ENCODE assay signal across 31 cellular contexts in the genomic region with DNA sequence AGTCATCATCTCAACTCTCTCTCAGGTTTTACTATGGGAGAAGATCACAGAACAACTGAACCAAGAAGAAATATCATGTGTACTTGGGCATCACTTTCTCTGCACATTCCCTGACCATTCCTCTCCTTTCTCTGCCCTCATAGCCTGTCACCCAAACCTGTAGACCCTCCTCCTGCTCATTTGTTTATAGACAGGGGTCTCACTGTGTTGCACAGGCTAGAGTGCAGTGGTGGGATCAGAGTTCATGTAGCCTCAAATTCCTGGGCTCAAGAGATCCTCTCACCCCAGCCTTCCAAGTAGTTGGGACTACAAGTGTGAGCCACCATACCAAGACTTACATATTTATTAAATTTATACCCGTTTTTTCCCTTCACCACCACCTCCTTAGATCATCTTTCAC.
A peak's percentile ranks its signal among the peaks of the same experiment; 100 is the strongest.
DNase-seq lines count a peak whose midpoint lies in the region; ATAC-seq, FAIRE-seq and TF ChIP-seq lines count a peak whose summit lies in the region.
"Had no signal": no experiment of that assay in that cellular context is flagged by ENCODE, and none has a peak within 500 bp of the region (broad histone marks: within the 10 kb centered on the region; RNA-seq: fewer than 3 reads in every experiment).

No MANE protein-coding gene starts in this region.

- H2AFZ ChIP-seq in HepG2 (ENCODE audit: low read length): no peak overlapping the region
- H2AFZ ChIP-seq in trophoblast cell (ENCODE audit: insufficient read depth, low read length, poor library complexity): no peak overlapping the region

- H3K9me3 ChIP-seq in HepG2 (ENCODE audit: low read length): no peaks in the 10 kb centered on the region
- no peaks in the 10 kb centered on the region for H3K9me3 ChIP-seq in right lobe of liver
- H3K9me3 ChIP-seq in trophoblast cell (ENCODE audit: insufficient read depth, low read depth, low read length): no peaks in the 10 kb centered on the region
- H3K9me3 ChIP-seq: A549; BE2C; BLaER1; BLaER1 treated with 17β-estradiol and CSF1 and Interleukin-3, amounts not matched to agents 10 nM and 100 nM; Caco-2 had no signal

- ATAC-seq in HepG2: no peak
- no peak for ATAC-seq in right lobe of liver
- ATAC-seq: A549; CD8-positive, alpha-beta T cell had no signal

- H3K79me1 ChIP-seq in trophoblast cell (ENCODE audit: low read length): no peaks in the 10 kb centered on the region

- intact Hi-C loops in HepG2 (cut with micrococcal nuclease; ENCODE audit: unreplicated experiment) (no loop called here), right lobe of liver (cut with DNase I) (no loop called here)

- peaks cover 0 to 2% of the 10 kb centered on the region in 2 experiments; a peak in 2 of 5 replicates for H3K36me3 ChIP-seq in HepG2 (replicated peaks in 1 of 2; ENCODE audit: control insufficient read depth in 1 of 2, insufficient read depth in 2 of 2, low read length in 2 of 2)
- H3K36me3 ChIP-seq in right lobe of liver: no peaks in the 10 kb centered on the region
- no peaks in the 10 kb centered on the region for H3K36me3 ChIP-seq in trophoblast cell (ENCODE audit: control insufficient read depth in 1 of 2, insufficient read depth in 2 of 2, low read length in 2 of 2)
- H3K36me3 ChIP-seq: BE2C; BLaER1; BLaER1 treated with 17β-estradiol and CSF1 and Interleukin-3, amounts not matched to agents 10 nM and 100 nM had no signal

- TF ChIP-seq CTCF in HepG2 (CRISPR knock-in tag; IDR thresholded peaks at IDR 0.05): no peak
- TF ChIP-seq CTCF in right lobe of liver (IDR thresholded peaks at IDR 0.05): no peak

- H3K23ac ChIP-seq in trophoblast cell (ENCODE audit: low read length): no peak overlapping the region

- H3K27me3 ChIP-seq in HepG2 (ENCODE audit: control insufficient read depth in 1 of 2, insufficient read depth in 2 of 2, low read length in 2 of 2) (no peaks in the 10 kb centered on the region), right lobe of liver (no peaks in the 10 kb centered on the region), trophoblast cell (ENCODE audit: insufficient read depth, low read length) (no peaks in the 10 kb centered on the region)
- H3K27me3 ChIP-seq: BE2C; BLaER1; BLaER1 treated with 17β-estradiol and CSF1 and Interleukin-3, amounts not matched to agents 10 nM and 100 nM had no signal

- no peak overlapping the region for H2AK5ac ChIP-seq in trophoblast cell (ENCODE audit: low read length)

- peaks cover 24% of the 10 kb centered on the region for H3K4me1 ChIP-seq in HepG2 (ENCODE audit: insufficient read depth, low read length)
- H3K4me1 ChIP-seq in right lobe of liver: no peaks in the 10 kb centered on the region
- H3K4me1 ChIP-seq in trophoblast cell (ENCODE audit: control insufficient read depth in 1 of 2, insufficient read depth in 2 of 2, low read length in 2 of 2): peaks cover 0 to 2% of the 10 kb centered on the region in 2 experiments
- H3K4me1 ChIP-seq: A549; BLaER1; BLaER1 treated with 17β-estradiol and CSF1 and Interleukin-3, amounts not matched to agents 10 nM and 100 nM; Caco-2 had no signal

- no peak overlapping the region for H3K4me2 ChIP-seq in HepG2 (ENCODE audit: low read depth, low read length)
- H3K4me2 ChIP-seq in trophoblast cell (ENCODE audit: low read length): no peak overlapping the region
- H3K4me2 ChIP-seq: A549; BLaER1; BLaER1 treated with 17β-estradiol and CSF1 and Interleukin-3, amounts not matched to agents 10 nM and 100 nM had no signal

- POLR2A ChIA-PET in HepG2 (lab: Yijun Ruan, JAX): no interaction called here

- H3K9ac ChIP-seq in HepG2 (ENCODE audit: insufficient read depth, low read depth, low read length): no peak overlapping the region
- H3K9ac ChIP-seq in trophoblast cell (ENCODE audit: low read length): peak overlapping the region; percentile 27
- H3K9ac ChIP-seq: BLaER1; BLaER1 treated with 17β-estradiol and CSF1 and Interleukin-3, amounts not matched to agents 10 nM and 100 nM had no signal

- 33% methylated on average over 1 of the region's 1 CpG for WGBS in HepG2 (ENCODE audit: low lambda C conversion rate)
- WGBS in right lobe of liver (ENCODE audit: insufficient coverage, low coverage, low lambda C conversion rate, missing lambda C conversion rate): 60% methylated on average over 1 of the region's 1 CpG
- no CpG with 5 or more reads among the region's 1 CpG for WGBS in trophoblast cell (ENCODE audit: extremely low coverage, insufficient coverage, insufficient read length)

- no TSS peak for BruUV-seq in HepG2 (replicated peaks; lab: Mats Ljungman, UMichigan)

- no peak overlapping the region for H2BK120ac ChIP-seq in trophoblast cell (ENCODE audit: insufficient read depth, low read length, poor library complexity)

- TF ChIP-seq EP300 in HepG2 (IDR thresholded peaks at IDR 0.05; ENCODE audit: low read depth in 2 of 2, low read length in 2 of 2): no peak
- no peak for TF ChIP-seq EP300 in HepG2 (CRISPR knock-in tag; IDR thresholded peaks at IDR 0.05; ENCODE audit: borderline replicate concordance)

- H3K18ac ChIP-seq in trophoblast cell (ENCODE audit: low read length): no peak overlapping the region

- H4K12ac ChIP-seq in trophoblast cell (ENCODE audit: low read depth, low read length): no peak overlapping the region

- no peak overlapping the region for H4K91ac ChIP-seq in trophoblast cell (ENCODE audit: low read depth, low read length)

- in situ Hi-C loops in HepG2 (cut with HindIII; ENCODE audit: extremely low pct_ligation_motif_present, low pct_unique_long_range_greater_than_20kb): no loop called here

- H3K27ac ChIP-seq in HepG2 (ENCODE audit: extremely low read length, insufficient read depth, low read length) (no peak overlapping the region), right lobe of liver (no peak overlapping the region), trophoblast cell (ENCODE audit: low read depth, low read length) (no peak overlapping the region)
- H3K27ac ChIP-seq: 22Rv1; A549; BLaER1; BLaER1 treated with 17β-estradiol and CSF1 and Interleukin-3, amounts not matched to agents 10 nM and 100 nM; C4-2B had no signal

- CTCF ChIA-PET in HepG2 (lab: Yijun Ruan, JAX; ENCODE audit: low intra/inter-chr PET ratio, low total read pairs): no interaction called here

- FAIRE-seq in HepG2 (lab: Jason Lieb, UNC): no peak
- FAIRE-seq: A204.1, A549, D721Med had no signal

- TF ChIP-seq RAD21 in HepG2 (CRISPR knock-in tag; IDR thresholded peaks at IDR 0.05): no peak

- H3K14ac ChIP-seq in trophoblast cell (ENCODE audit: low read length): no peak overlapping the region

- no peak overlapping the region for H2BK5ac ChIP-seq in trophoblast cell (ENCODE audit: low read depth, low read length, poor library complexity)

- no peaks in the 10 kb centered on the region for H4K20me1 ChIP-seq in HepG2 (ENCODE audit: insufficient read depth, low read length)
- H4K20me1 ChIP-seq: BLaER1; BLaER1 treated with 17β-estradiol and CSF1 and Interleukin-3, amounts not matched to agents 10 nM and 100 nM had no signal

- DNase-seq in HepG2 (ENCODE audit: low spot score): no peak
- DNase-seq in right lobe of liver: no peak
- DNase-seq in trophoblast cell: no peak
- no peak for DNase-seq in NCI-H69 (lab: John Stamatoyannopoulos, UW)
- DNase-seq: 8988T; ACHN; AML-193; BE2C; C1 segment of cervical spinal cord; Caco-2; Calu3; CD4-positive, alpha-beta memory T cell; CD4-positive, alpha-beta T cell; CD4-positive, CD25-positive, alpha-beta regulatory T cell; CD8-positive, alpha-beta memory T cell; CD8-positive, alpha-beta T cell; COR-L47; DMS 273 treated with DMSO at 0.1 percent for 48 hours; DMS153; DMS53; DMS79; DMS79 treated with DMSO at 0.1 percent for 48 hours; DND-41; EL had no signal

- H4K8ac ChIP-seq in trophoblast cell (ENCODE audit: low read depth, low read length): no peak overlapping the region

- H3K4me3 ChIP-seq in HepG2 (replicated peaks in 1 of 3; ENCODE audit: insufficient read depth in 1 of 3, low read depth in 2 of 3, low read length in 3 of 3) (no peak overlapping the region), right lobe of liver (no peak overlapping the region), trophoblast cell (ENCODE audit: low read depth, low read length) (no peak overlapping the region)
- H3K4me3 ChIP-seq: A549; BLaER1; BLaER1 treated with 17β-estradiol and CSF1 and Interleukin-3, amounts not matched to agents 10 nM and 100 nM had no signal

- TF ChIP-seq POLR2A in HepG2 (IDR thresholded peaks at IDR 0.05; ENCODE audit: insufficient read depth in 1 of 2, low read depth in 2 of 2, low read length in 2 of 2): no peak
- no peak for TF ChIP-seq POLR2A in right lobe of liver (IDR thresholded peaks at IDR 0.05)

- no peak overlapping the region for H2BK12ac ChIP-seq in trophoblast cell (ENCODE audit: low read length)

- H3K79me2 ChIP-seq in HepG2 (ENCODE audit: insufficient read depth, low read length) (no peaks in the 10 kb centered on the region), trophoblast cell (ENCODE audit: control insufficient read depth, insufficient read depth, low read length, poor library complexity) (no peaks in the 10 kb centered on the region)

- H3K4ac ChIP-seq in trophoblast cell (ENCODE audit: low read depth, low read length): no peak overlapping the region

TF ChIP-seq in HepG2, 621 proteins besides CTCF, POLR2A, EP300 and RAD21 (continues in another document):
- TF ChIP-seq HNF4A (CRISPR knock-in tag; IDR thresholded peaks at IDR 0.05) (peak; percentile 11; the same call in 1 of the 2 replicates), GPBP1L1 (CRISPR knock-in tag; IDR thresholded peaks at IDR 0.05) (no peak)
- TF ChIP-seq, protein P1, sequence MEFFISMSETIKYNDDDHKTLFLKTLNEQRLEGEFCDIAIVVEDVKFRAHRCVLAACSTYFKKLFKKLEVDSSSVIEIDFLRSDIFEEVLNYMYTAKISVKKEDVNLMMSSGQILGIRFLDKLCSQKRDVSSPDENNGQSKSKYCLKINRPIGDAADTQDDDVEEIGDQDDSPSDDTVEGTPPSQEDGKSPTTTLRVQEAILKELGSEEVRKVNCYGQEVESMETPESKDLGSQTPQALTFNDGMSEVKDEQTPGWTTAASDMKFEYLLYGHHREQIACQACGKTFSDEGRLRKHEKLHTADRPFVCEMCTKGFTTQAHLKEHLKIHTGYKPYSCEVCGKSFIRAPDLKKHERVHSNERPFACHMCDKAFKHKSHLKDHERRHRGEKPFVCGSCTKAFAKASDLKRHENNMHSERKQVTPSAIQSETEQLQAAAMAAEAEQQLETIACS (CRISPR knock-in tag; IDR thresholded peaks at IDR 0.05): no peak
